Comparison of ENCODE assay signal across 30 cellular contexts in the genomic region with DNA sequence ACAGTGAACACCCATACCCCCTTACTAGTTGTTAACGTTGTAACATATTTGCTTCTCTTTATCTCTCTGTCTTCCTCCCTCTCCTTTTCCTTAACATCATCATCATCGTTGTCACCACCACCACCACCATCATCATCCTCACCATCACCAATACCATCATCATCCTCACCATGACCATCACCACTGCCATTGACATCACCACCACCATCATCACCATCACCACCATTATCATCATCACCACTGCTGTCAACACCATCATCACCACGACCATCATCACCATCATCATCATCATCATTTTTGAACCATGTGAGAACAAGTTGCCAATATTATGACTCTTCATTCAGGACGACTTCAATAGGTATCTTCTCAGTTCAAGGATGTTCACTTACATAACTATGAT. TPM values are rescaled to one million over a fixed set of nuclear protein-coding genes. Genes with fewer than 3 reads are reported as not detected.
"Had no signal": no experiment of that assay in that cellular context is flagged by ENCODE, and none has a peak within 500 bp of the region (broad histone marks: within the 10 kb centered on the region; RNA-seq: fewer than 3 reads in every experiment).

No MANE protein-coding gene starts in this region.

- H3K4me3 ChIP-seq: neural progenitor cell, ovary, psoas muscle, skin epidermis, smooth muscle cell, spleen, suprapubic skin, testis, tibial artery, transverse colon, upper lobe of right lung, vagina had no signal

- H3K4me1 ChIP-seq: psoas muscle, spleen, suprapubic skin, tibial artery, transverse colon, upper lobe of right lung, vagina had no signal

- H3K9ac ChIP-seq: neural progenitor cell, parathyroid adenoma had no signal

- H3K79me2 ChIP-seq: parathyroid adenoma had no signal

- H3K36me3 ChIP-seq: neural progenitor cell, ovary, spleen, tibial artery, transverse colon, upper lobe of right lung, vagina had no signal

- H3K27ac ChIP-seq: neural progenitor cell, ovary, parathyroid adenoma, psoas muscle, skin epidermis, spleen, suprapubic skin, testis, tibial artery, transverse colon, upper lobe of right lung, vagina had no signal

- H2AFZ ChIP-seq: neural progenitor cell, parathyroid adenoma had no signal

- H3K9me3 ChIP-seq: ovary, testis, transverse colon, upper lobe of right lung, vagina had no signal

- H3K27me3 ChIP-seq: neural progenitor cell, ovary, suprapubic skin, testis, tibial artery, transverse colon, upper lobe of right lung had no signal

- H3K4me2 ChIP-seq: neural progenitor cell, smooth muscle cell had no signal

- DNase-seq: natural killer cell; occipital lobe; ovary; posterior cingulate gyrus; psoas muscle; right cardiac atrium; spleen; stimulated activated CD4-positive, alpha-beta T cell treated with anti-CD3 and anti-CD28 coated beads, Interleukin-12 subunit alpha, Interleukin-12 subunit beta, amount 100 ng/mL, for 4 hours; stimulated activated CD4-positive, alpha-beta T cell treated with anti-CD3 and anti-CD28 coated beads, Interleukin-1b, Interleukin-23, amount 100 ng/mL, for 48 hours; stimulated activated CD4-positive, alpha-beta T cell treated with anti-CD3 and anti-CD28 coated beads, Interleukin-4, amount 100 ng/mL, for 1 hour; stimulated activated CD4-positive, alpha-beta T cell treated with anti-CD3 and anti-CD28 coated beads, Interleukin-4, amount 100 ng/mL, for 4 hours; stimulated activated CD8-positive, alpha-beta memory T cell treated with anti-CD3 and anti-CD28 coated beads, Interleukin-4, amount 100 ng/mL, for 48 hours; stimulated activated naive CD4-positive, alpha-beta T cell; stimulated activated naive CD8-positive, alpha-beta T cell treated with anti-CD3 and anti-CD28 coated beads, Interleukin-15, amount 100 ng/mL, for 72 hours; stimulated activated naive CD8-positive, alpha-beta T cell treated with anti-CD3 and anti-CD28 coated beads, Interleukin-15, Interleukin-2, amounts not matched to agents 100 U/mL and 50 U/mL, for 24 hours; substantia nigra; testis; tibial artery; transverse colon; upper lobe of right lung had no signal

- ATAC-seq: natural killer cell; psoas muscle; right cardiac atrium; sciatic nerve; stimulated activated memory B cell treated with anti-CD40 and anti-IgM and Interleukin-4, amounts not matched to agents 10 μg/mL and 1 μg/mL and 100 μg/mL, for 72 hours; stimulated activated naive CD8-positive, alpha-beta T cell treated with anti-CD3 and anti-CD28 coated beads, Interleukin-15, amount 100 ng/mL, for 72 hours; stimulated activated naive CD8-positive, alpha-beta T cell treated with anti-CD3 and anti-CD28 coated beads, Interleukin-15, Interleukin-2, amounts not matched to agents 100 U/mL and 50 U/mL, for 24 hours; upper lobe of right lung had no signal

RNA-seq across cellular contexts. Expression of gene SHISA6, which starts 35.5 kb away (rescaled TPM):
- total RNA-seq: natural killer cell, osteoblast, renal cortical epithelial cell, upper lobe of right lung had no signal
